In the genomic region with DNA sequence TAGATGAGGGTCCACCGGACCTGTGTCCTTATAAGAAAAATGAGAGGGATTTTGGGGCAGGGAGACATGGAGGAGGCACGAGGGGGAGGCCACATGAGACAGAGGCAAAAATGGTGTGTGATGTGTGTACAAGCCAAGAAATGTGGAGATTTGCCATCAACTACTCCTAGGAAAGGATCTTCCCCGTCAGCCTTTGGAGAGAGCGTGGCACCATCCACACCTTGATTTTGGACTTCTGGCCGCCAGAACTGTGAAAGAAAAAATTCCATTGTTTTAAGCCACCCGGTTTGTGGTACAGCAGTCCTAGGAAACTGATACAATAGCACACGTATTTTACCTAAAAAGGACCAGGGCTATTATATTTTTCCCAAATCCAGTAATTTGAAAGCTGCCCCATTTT, we compare ENCODE assay signal across 24 cellular contexts.
"Had no signal": no experiment of that assay in that cellular context is flagged by ENCODE, and none has a peak within 500 bp of the region (broad histone marks: within the 10 kb centered on the region; RNA-seq: fewer than 3 reads in every experiment).

No MANE protein-coding gene starts in this region.

- H3K9me3 Mint-ChIP-seq: dendritic cell treated with granulocyte-macrophage colony-stimulating factor and Interleukin-4, amounts not matched to agents 40 ng/mL and 50 ng/mL, for 4 days had no signal

- H3K27me3 Mint-ChIP-seq: dendritic cell treated with granulocyte-macrophage colony-stimulating factor and Interleukin-4, amounts not matched to agents 40 ng/mL and 50 ng/mL, for 4 days; effector memory CD8-positive, alpha-beta T cell had no signal

- H3K9me3 ChIP-seq: colonic mucosa, esophagus squamous epithelium, gastrocnemius medialis, heart left ventricle had no signal

- ATAC-seq: effector memory CD8-positive, alpha-beta T cell; esophagus mucosa; foreskin keratinocyte; gastrocnemius medialis; gastroesophageal sphincter; heart left ventricle; heart right ventricle had no signal

- H3K4me3 Mint-ChIP-seq: dendritic cell treated with granulocyte-macrophage colony-stimulating factor and Interleukin-4, amounts not matched to agents 40 ng/mL and 50 ng/mL, for 4 days; effector memory CD8-positive, alpha-beta T cell; endodermal cell had no signal

- H3K27me3 ChIP-seq: colonic mucosa, esophagus squamous epithelium, foreskin keratinocyte, gastrocnemius medialis, heart left ventricle, heart right ventricle had no signal

- DNase-seq: colonic mucosa; cortex of kidney; dermis blood vessel endothelial cell; dorsolateral prefrontal cortex; effector CD4-positive, alpha-beta T cell; effector CD8-positive, alpha-beta T cell; effector memory CD4-positive, alpha-beta T cell; effector memory CD8-positive, alpha-beta T cell; endodermal cell; erythroblast; esophagus squamous epithelium; foreskin fibroblast; foreskin keratinocyte; foreskin melanocyte; gastrocnemius medialis; glutamatergic neuron; head of caudate nucleus; heart left ventricle; heart right ventricle had no signal

- H3K36me3 ChIP-seq: colonic mucosa, esophagus squamous epithelium, gastrocnemius medialis, gastroesophageal sphincter, heart left ventricle, heart right ventricle had no signal

- H3K4me3 ChIP-seq: colonic mucosa, coronary artery, dorsolateral prefrontal cortex, esophagus squamous epithelium, gastrocnemius medialis, gastroesophageal sphincter, heart left ventricle, heart right ventricle had no signal

- H3K27ac ChIP-seq: colonic mucosa, coronary artery, dorsolateral prefrontal cortex, epithelial cell of prostate, esophagus squamous epithelium, foreskin keratinocyte, gastrocnemius medialis, gastroesophageal sphincter, heart left ventricle, heart right ventricle had no signal

- H3K27ac Mint-ChIP-seq: dendritic cell treated with granulocyte-macrophage colony-stimulating factor and Interleukin-4, amounts not matched to agents 40 ng/mL and 50 ng/mL, for 4 days; effector memory CD8-positive, alpha-beta T cell; endodermal cell had no signal

- H3K4me1 ChIP-seq: colonic mucosa, foreskin keratinocyte, gastrocnemius medialis, gastroesophageal sphincter, heart left ventricle, heart right ventricle had no signal
